Comparison of ENCODE assay signal across 1 cellular context in genomic region chr1:56563045-56563444, GRCh38.
TF ChIP-seq lines count a peak whose summit lies in the region.

No MANE protein-coding gene starts in this region.

TF ChIP-seq in GM23338, 12 proteins besides CTCF, POLR2A, EP300 and RAD21 (continued from another document):
- TF ChIP-seq ZNF462 (CRISPR knock-in tag; IDR thresholded peaks at IDR 0.05), result no peak
TF ChIP-seq in GM23338: peak in this region for 0.
